8 cellular contexts compared by ENCODE assay signal in the genomic region with DNA sequence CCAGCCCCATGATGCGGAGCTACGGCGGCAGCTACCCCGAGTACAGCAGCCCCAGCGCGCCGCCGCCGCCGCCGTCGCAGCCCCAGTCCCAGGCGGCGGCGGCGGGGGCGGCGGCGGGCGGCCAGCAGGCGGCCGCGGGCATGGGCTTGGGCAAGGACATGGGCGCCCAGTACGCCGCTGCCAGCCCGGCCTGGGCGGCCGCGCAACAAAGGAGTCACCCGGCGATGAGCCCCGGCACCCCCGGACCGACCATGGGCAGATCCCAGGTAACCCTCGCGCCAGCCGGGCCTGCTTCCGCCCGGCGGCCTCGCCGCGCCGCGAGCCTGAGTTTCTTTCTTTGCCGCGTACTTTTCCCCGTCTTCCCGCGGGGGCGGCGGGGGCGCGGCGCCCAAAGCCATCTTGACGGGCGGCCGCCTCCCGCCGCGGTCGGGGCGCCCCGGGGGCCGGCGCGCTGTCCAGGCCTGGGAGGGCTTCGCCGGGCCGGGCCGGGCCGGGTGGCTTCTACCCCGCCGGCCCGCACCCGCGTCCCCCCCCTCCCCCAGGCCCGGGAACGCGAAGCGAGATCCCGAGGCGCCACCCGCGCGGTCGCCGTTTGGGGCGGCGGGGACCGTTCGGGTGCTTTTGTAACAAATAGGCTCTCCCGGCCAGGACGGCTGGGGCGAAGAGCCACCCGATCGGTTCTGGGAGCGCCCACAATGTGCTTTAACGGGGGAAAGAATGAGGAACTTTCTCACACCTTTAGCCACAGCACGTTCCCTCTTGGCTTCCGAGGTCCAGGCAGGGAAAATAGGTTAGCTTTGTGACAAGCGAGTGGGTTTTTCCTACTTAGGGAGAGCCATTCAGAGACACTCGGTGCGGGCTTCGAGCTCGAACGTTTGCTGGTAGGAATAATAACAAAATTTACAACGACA. TPM values are rescaled to one million over a fixed set of nuclear protein-coding genes. Genes with fewer than 3 reads are reported as not detected.
DNase-seq lines count a peak whose midpoint lies in the region; ATAC-seq and TF ChIP-seq lines count a peak whose summit lies in the region.

No MANE protein-coding gene starts in this region.

- peaks cover 51% of the 10 kb centered on the region for H3K4me1 ChIP-seq in DOHH2 (ENCODE audit: control insufficient read depth, low read length)

- H3K27me3 ChIP-seq in DOHH2 (ENCODE audit: control insufficient read depth, low read length) = no peaks in the 10 kb centered on the region

- H3K27ac Mint-ChIP-seq in T-helper 17 cell = peak overlapping the region; percentile 98

- H3K4me3 ChIP-seq in DOHH2 (ENCODE audit: low read length) (peak overlapping the region; percentile 82), astrocyte of the cerebellum (ENCODE audit: low read depth, low read length) (peak overlapping the region; percentile 52), iPS-18c (ENCODE audit: insufficient read depth, low read depth, low read length) (peak overlapping the region; percentile 80), skin epidermis (peak overlapping the region; percentile 64 to 93 (median 77))

- H3K4me3 Mint-ChIP-seq in T-helper 17 cell = peak overlapping the region; percentile 92

- H3K9me3 ChIP-seq in DOHH2 (ENCODE audit: control insufficient read depth, insufficient read depth, low read length) (no peaks in the 10 kb centered on the region), T-helper 17 cell (ENCODE audit: control insufficient read depth, low read length, poor library complexity, severe bottlenecking) (no peaks in the 10 kb centered on the region), iPS-18c (ENCODE audit: control insufficient read depth, insufficient read depth, low read length) (no peaks in the 10 kb centered on the region)

- H4K20me1 ChIP-seq in DOHH2 (ENCODE audit: control insufficient read depth, insufficient read depth, low read depth, low read length) = peaks cover 19% of the 10 kb centered on the region

- TF ChIP-seq CTCF in DOHH2 (IDR thresholded peaks at IDR 0.05; ENCODE audit: low read depth, low read length, poor library complexity, severe bottlenecking) = no peak
- no peak for TF ChIP-seq CTCF in astrocyte of the cerebellum (IDR thresholded peaks at IDR 0.05; ENCODE audit: low read depth, low read length, missing control alignments)

- H3K9me2 ChIP-seq in DOHH2 (replicated peaks; ENCODE audit: control insufficient read depth, low read length) = no peaks in the 10 kb centered on the region

- peaks cover 50% of the 10 kb centered on the region for H3K36me3 ChIP-seq in DOHH2 (ENCODE audit: control insufficient read depth, low read length)

- no peaks in the 10 kb centered on the region for H3K27me3 Mint-ChIP-seq in T-helper 17 cell

- H3K79me2 ChIP-seq in DOHH2 (ENCODE audit: control insufficient read depth, low read length) = peaks cover 85% of the 10 kb centered on the region

- H3K27ac ChIP-seq in DOHH2 (ENCODE audit: low read depth, low read length) = peak overlapping the region; percentile 88
- H3K27ac ChIP-seq in skin epidermis = peak overlapping the region; percentile 91 to 99 (median 98)

- peaks cover 16% of the 10 kb centered on the region for H3F3A ChIP-seq in DOHH2 (ENCODE audit: control insufficient read depth, insufficient read depth)

- peaks cover 31% of the 10 kb centered on the region for H3K4me1 Mint-ChIP-seq in T-helper 17 cell

- peak; percentile 27 to 39 (median 33) for DNase-seq in T-helper 17 cell
- DNase-seq in astrocyte of the cerebellum (ENCODE audit: low read depth) = no peak

- ATAC-seq in HG03432 (IDR thresholded peaks at IDR 0.05; ENCODE audit: unreplicated experiment) = peak; percentile 16
- ATAC-seq in T-helper 17 cell = peak; percentile 4
- ATAC-seq in HG03565 (IDR thresholded peaks at IDR 0.05; ENCODE audit: unreplicated experiment) = no peak
- ATAC-seq in GM18520 (IDR thresholded peaks at IDR 0.05; ENCODE audit: unreplicated experiment) = no peak

- peaks cover 2% of the 10 kb centered on the region for H3K36me3 Mint-ChIP-seq in T-helper 17 cell (ENCODE audit: low read depth)

- peak overlapping the region; percentile 77 for H3K4me2 ChIP-seq in DOHH2 (ENCODE audit: low read length)

- in situ Hi-C loops in astrocyte of the cerebellum (cut with HindIII; ENCODE audit: low sequenced_read_pairs) = no loop called here

RNA-seq across cellular contexts. Expression of gene ARID1B, which starts 2.3 kb away (rescaled TPM):
- total RNA-seq in T-helper 17 cell = 100 to 1,000 TPM; 149 to 158 TPM

Comparison
In these comparisons a context has a peak if more than half of its experiments do, and no peak if none do; other contexts are left out.
1. ATAC-seq: peak in HG03432 (single experiment) and T-helper 17 cell (single experiment); none in HG03565 (single experiment) and GM18520 (single experiment).
2. Peak in every context shown above with its lines, with median percentiles within 50 percentile points of each other: H3K4me3 ChIP-seq.